In genomic region chr11:61974766-61975631, GRCh38 we compare ENCODE assay signal across 1 cellular context.
TF ChIP-seq lines count a peak whose summit lies in the region.

No MANE protein-coding gene starts in this region.

TF ChIP-seq in HepG2, 621 proteins besides CTCF, POLR2A, EP300 and RAD21 (continued from another document and continues in another):
- TF ChIP-seq THRA (CRISPR knock-in tag; IDR thresholded peaks at IDR 0.05; ENCODE audit: borderline replicate concordance) (no peak), NFE2 (CRISPR knock-in tag; IDR thresholded peaks at IDR 0.05) (no peak), HHEX (CRISPR knock-in tag; IDR thresholded peaks at IDR 0.05) (no peak), ZNF562 (CRISPR knock-in tag; IDR thresholded peaks at IDR 0.05; ENCODE audit: borderline replicate concordance) (no peak), TOPORS (CRISPR knock-in tag; IDR thresholded peaks at IDR 0.05) (no peak), CBFB (CRISPR knock-in tag; IDR thresholded peaks at IDR 0.05) (no peak), ZNF574 (CRISPR knock-in tag; IDR thresholded peaks at IDR 0.05) (no peak), ZNF30 (CRISPR knock-in tag; IDR thresholded peaks at IDR 0.05) (no peak), CCDC6 (CRISPR knock-in tag; IDR thresholded peaks at IDR 0.05) (no peak), CENPX (CRISPR knock-in tag; IDR thresholded peaks at IDR 0.05) (no peak), PAXIP1 (CRISPR knock-in tag; conservative IDR thresholded peaks at IDR 0.05) (peak; percentile 77; the same call in 1 of the 2 replicates), ZNF878 (CRISPR knock-in tag; IDR thresholded peaks at IDR 0.05) (no peak), JARID2 (CRISPR knock-in tag; IDR thresholded peaks at IDR 0.05; ENCODE audit: insufficient replicate concordance) (no peak), ZNF629 (CRISPR knock-in tag; conservative IDR thresholded peaks at IDR 0.05) (no peak), TSC22D2 (CRISPR knock-in tag; IDR thresholded peaks at IDR 0.05; ENCODE audit: borderline replicate concordance) (no peak), ZBTB38 (CRISPR knock-in tag; IDR thresholded peaks at IDR 0.05) (no peak), MIER3 (CRISPR knock-in tag; IDR thresholded peaks at IDR 0.05; ENCODE audit: borderline replicate concordance) (0 out of 2 replicates have a peak, but pooled peaks have one; percentile 40), ZBTB4 (CRISPR knock-in tag; IDR thresholded peaks at IDR 0.05; ENCODE audit: borderline replicate concordance) (0 out of 2 replicates have a peak, but pooled peaks have one; percentile 20), ZNF235 (CRISPR knock-in tag; IDR thresholded peaks at IDR 0.05; ENCODE audit: borderline replicate concordance) (no peak), ETV6 (CRISPR knock-in tag; conservative IDR thresholded peaks at IDR 0.05) (no peak), ZNF761 (CRISPR knock-in tag; conservative IDR thresholded peaks at IDR 0.05) (no peak), LCORL (IDR thresholded peaks at IDR 0.05) (no peak), LCORL (CRISPR knock-in tag; IDR thresholded peaks at IDR 0.05) (peak; percentile 70), ZNF280B (CRISPR knock-in tag; IDR thresholded peaks at IDR 0.05; ENCODE audit: borderline replicate concordance) (no peak), ZNF564 (CRISPR knock-in tag; IDR thresholded peaks at IDR 0.05) (no peak), MXD4 (CRISPR knock-in tag; IDR thresholded peaks at IDR 0.05) (no peak), AGO1 (IDR thresholded peaks at IDR 0.05; ENCODE audit: low read depth, low read length, poor library complexity, severe bottlenecking) (no peak), ATF5 (CRISPR knock-in tag; IDR thresholded peaks at IDR 0.05; ENCODE audit: low read depth) (no peak), ZNF557 (CRISPR knock-in tag; IDR thresholded peaks at IDR 0.05) (no peak), SRSF9 (IDR thresholded peaks at IDR 0.05; ENCODE audit: borderline replicate concordance, insufficient read depth, low read depth, low read length, poor library complexity, severe bottlenecking) (no peak), ATM (IDR thresholded peaks at IDR 0.05; ENCODE audit: borderline replicate concordance) (no peak), SMAD9 (CRISPR knock-in tag; IDR thresholded peaks at IDR 0.05) (no peak), MAF1 (CRISPR knock-in tag; IDR thresholded peaks at IDR 0.05; ENCODE audit: borderline replicate concordance) (no peak), CENPT (CRISPR knock-in tag; IDR thresholded peaks at IDR 0.05; ENCODE audit: low read depth) (no peak), TRIM24 (CRISPR knock-in tag; IDR thresholded peaks at IDR 0.05) (no peak)
- TF ChIP-seq, protein P1, sequence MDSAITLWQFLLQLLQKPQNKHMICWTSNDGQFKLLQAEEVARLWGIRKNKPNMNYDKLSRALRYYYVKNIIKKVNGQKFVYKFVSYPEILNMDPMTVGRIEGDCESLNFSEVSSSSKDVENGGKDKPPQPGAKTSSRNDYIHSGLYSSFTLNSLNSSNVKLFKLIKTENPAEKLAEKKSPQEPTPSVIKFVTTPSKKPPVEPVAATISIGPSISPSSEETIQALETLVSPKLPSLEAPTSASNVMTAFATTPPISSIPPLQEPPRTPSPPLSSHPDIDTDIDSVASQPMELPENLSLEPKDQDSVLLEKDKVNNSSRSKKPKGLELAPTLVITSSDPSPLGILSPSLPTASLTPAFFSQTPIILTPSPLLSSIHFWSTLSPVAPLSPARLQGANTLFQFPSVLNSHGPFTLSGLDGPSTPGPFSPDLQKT (CRISPR knock-in tag; IDR thresholded peaks at IDR 0.05; ENCODE audit: borderline replicate concordance): no peak
- TF ChIP-seq, protein P2, sequence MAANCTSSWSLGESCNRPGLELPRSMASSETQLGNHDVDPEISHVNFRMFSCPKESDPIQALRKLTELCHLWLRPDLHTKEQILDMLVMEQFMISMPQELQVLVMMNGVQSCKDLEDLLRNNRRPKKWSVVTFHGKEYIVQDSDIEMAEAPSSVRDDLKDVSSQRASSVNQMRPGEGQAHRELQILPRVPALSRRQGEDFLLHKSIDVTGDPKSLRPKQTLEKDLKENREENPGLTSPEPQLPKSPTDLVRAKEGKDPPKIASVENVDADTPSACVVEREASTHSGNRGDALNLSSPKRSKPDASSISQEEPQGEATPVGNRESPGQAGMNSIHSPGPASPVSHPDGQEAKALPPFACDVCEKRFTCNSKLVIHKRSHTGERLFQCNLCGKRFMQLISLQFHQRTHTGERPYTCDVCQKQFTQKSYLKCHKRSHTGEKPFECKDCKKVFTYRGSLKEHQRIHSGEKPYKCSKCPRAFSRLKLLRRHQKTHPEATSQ (CRISPR knock-in tag; IDR thresholded peaks at IDR 0.05; ENCODE audit: borderline replicate concordance): no peak
- TF ChIP-seq, protein P3, sequence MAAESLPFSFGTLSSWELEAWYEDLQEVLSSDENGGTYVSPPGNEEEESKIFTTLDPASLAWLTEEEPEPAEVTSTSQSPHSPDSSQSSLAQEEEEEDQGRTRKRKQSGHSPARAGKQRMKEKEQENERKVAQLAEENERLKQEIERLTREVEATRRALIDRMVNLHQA (CRISPR knock-in tag; IDR thresholded peaks at IDR 0.05): no peak
- TF ChIP-seq, protein P4, sequence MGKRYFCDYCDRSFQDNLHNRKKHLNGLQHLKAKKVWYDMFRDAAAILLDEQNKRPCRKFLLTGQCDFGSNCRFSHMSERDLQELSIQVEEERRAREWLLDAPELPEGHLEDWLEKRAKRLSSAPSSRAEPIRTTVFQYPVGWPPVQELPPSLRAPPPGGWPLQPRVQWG (CRISPR knock-in tag; IDR thresholded peaks at IDR 0.05; ENCODE audit: borderline replicate concordance, low read depth): no peak
- TF ChIP-seq, protein P5, sequence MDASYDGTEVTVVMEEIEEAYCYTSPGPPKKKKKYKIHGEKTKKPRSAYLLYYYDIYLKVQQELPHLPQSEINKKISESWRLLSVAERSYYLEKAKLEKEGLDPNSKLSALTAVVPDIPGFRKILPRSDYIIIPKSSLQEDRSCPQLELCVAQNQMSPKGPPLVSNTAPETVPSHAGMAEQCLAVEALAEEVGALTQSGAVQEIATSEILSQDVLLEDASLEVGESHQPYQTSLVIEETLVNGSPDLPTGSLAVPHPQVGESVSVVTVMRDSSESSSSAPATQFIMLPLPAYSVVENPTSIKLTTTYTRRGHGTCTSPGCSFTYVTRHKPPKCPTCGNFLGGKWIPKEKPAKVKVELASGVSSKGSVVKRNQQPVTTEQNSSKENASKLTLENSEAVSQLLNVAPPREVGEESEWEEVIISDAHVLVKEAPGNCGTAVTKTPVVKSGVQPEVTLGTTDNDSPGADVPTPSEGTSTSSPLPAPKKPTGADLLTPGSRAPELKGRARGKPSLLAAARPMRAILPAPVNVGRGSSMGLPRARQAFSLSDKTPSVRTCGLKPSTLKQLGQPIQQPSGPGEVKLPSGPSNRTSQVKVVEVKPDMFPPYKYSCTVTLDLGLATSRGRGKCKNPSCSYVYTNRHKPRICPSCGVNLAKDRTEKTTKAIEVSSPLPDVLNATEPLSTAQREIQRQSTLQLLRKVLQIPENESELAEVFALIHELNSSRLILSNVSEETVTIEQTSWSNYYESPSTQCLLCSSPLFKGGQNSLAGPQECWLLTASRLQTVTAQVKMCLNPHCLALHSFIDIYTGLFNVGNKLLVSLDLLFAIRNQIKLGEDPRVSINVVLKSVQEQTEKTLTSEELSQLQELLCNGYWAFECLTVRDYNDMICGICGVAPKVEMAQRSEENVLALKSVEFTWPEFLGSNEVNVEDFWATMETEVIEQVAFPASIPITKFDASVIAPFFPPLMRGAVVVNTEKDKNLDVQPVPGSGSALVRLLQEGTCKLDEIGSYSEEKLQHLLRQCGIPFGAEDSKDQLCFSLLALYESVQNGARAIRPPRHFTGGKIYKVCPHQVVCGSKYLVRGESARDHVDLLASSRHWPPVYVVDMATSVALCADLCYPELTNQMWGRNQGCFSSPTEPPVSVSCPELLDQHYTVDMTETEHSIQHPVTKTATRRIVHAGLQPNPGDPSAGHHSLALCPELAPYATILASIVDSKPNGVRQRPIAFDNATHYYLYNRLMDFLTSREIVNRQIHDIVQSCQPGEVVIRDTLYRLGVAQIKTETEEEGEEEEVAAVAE (CRISPR knock-in tag; IDR thresholded peaks at IDR 0.05; ENCODE audit: borderline replicate concordance): peak; percentile 42; the same call in 1 of the 2 replicates
